1 cellular context compared by ENCODE assay signal in genomic region chr4:122765702-122766352, GRCh38.
TF ChIP-seq lines count a peak whose summit lies in the region.

No MANE protein-coding gene starts in this region.

TF ChIP-seq in K562, 482 proteins besides CTCF, POLR2A, EP300 and RAD21 (continued from another document):
- TF ChIP-seq ATF2 (CRISPR knock-in tag; IDR thresholded peaks at IDR 0.05): no peak
- TF ChIP-seq ZNF384 (IDR thresholded peaks at IDR 0.05; ENCODE audit: low read depth, low read length): peak; percentile 45; the same call in 1 of the 2 replicates
- no peak for TF ChIP-seq RB1 (IDR thresholded peaks at IDR 0.05; ENCODE audit: low read depth)
- peak in 1 of 2 experiments; percentile 77; a peak in 2 of 4 replicates for TF ChIP-seq HDAC1 (IDR thresholded peaks at IDR 0.05)
- peak; percentile 23 for TF ChIP-seq TAF1 (IDR thresholded peaks at IDR 0.05; ENCODE audit: control insufficient read depth, extremely low read depth, insufficient read depth, low read length, severe bottlenecking)
- peak; percentile 63 for TF ChIP-seq NCOR1 (IDR thresholded peaks at IDR 0.05)
- TF ChIP-seq JUN (IDR thresholded peaks at IDR 0.05; ENCODE audit: borderline replicate concordance, low read depth, low read length): peak; percentile 44; the same call in 1 of the 2 replicates
- no peak for TF ChIP-seq JUN (CRISPR knock-in tag; IDR thresholded peaks at IDR 0.05; ENCODE audit: borderline replicate concordance)
- peak; percentile 47; the same call in 1 of the 2 replicates for TF ChIP-seq BHLHE40 (IDR thresholded peaks at IDR 0.05; ENCODE audit: low read length)
- 0 out of 2 replicates have a peak, but pooled peaks have one; percentile 27 for TF ChIP-seq ZNF592 (IDR thresholded peaks at IDR 0.05)
- no peak for TF ChIP-seq NR2C2 (CRISPR knock-in tag; IDR thresholded peaks at IDR 0.05)
- 0 out of 2 replicates have a peak, but pooled peaks have one; percentile 5 for TF ChIP-seq NR2C2 (tag; IDR thresholded peaks at IDR 0.05)
- peak; percentile 82 for TF ChIP-seq FOSL1 (tag; conservative IDR thresholded peaks at IDR 0.05)
- TF ChIP-seq SMARCA4 (IDR thresholded peaks at IDR 0.05): peak; percentile 84
- peak; percentile 51; the same call in 1 of the 2 replicates for TF ChIP-seq MTA2 (IDR thresholded peaks at IDR 0.05; ENCODE audit: low read depth)
- 0 out of 2 replicates have a peak, but pooled peaks have one; percentile 27 for TF ChIP-seq PML (IDR thresholded peaks at IDR 0.05; ENCODE audit: low read length)
- TF ChIP-seq SMARCE1 (IDR thresholded peaks at IDR 0.05): peak; percentile 80; the same call in 1 of the 2 replicates
- peak; percentile 67; the same call in 1 of the 2 replicates for TF ChIP-seq TAL1 (IDR thresholded peaks at IDR 0.05)
- 0 out of 2 replicates have a peak, but pooled peaks have one; percentile 42 for TF ChIP-seq BACH1 (tag; IDR thresholded peaks at IDR 0.05)
- TF ChIP-seq MEIS2 (IDR thresholded peaks at IDR 0.05; ENCODE audit: partially characterized antibody): no peak
- TF ChIP-seq IRF1 (CRISPR knock-in tag; IDR thresholded peaks at IDR 0.05; ENCODE audit: borderline replicate concordance): no peak
- TF ChIP-seq NFIC (IDR thresholded peaks at IDR 0.05): peak; percentile 30; the same call in 1 of the 2 replicates
- peak; percentile 42; the same call in 1 of the 2 replicates for TF ChIP-seq C11orf30 (IDR thresholded peaks at IDR 0.05; ENCODE audit: low read depth)
- TF ChIP-seq POLR2AphosphoS5 (IDR thresholded peaks at IDR 0.05; ENCODE audit: control insufficient read depth, insufficient read depth, low read depth, low read length): peak; percentile 49; the same call in 1 of the 2 replicates
- TF ChIP-seq JUND (IDR thresholded peaks at IDR 0.05; ENCODE audit: borderline replicate concordance, low read depth, low read length): peak; percentile 83
- TF ChIP-seq JUND (tag; IDR thresholded peaks at IDR 0.05; ENCODE audit: borderline replicate concordance, low read depth, low read length): peak; percentile 49; the same call in 1 of the 3 replicates
- no peak for TF ChIP-seq USF1 (CRISPR knock-in tag; IDR thresholded peaks at IDR 0.05)
- no peak for TF ChIP-seq KAT7 (CRISPR knock-in tag; IDR thresholded peaks at IDR 0.05; ENCODE audit: borderline replicate concordance)
- TF ChIP-seq NFE2 (IDR thresholded peaks at IDR 0.05; ENCODE audit: low read depth): peak; percentile 72
- peak; percentile 83 for TF ChIP-seq RFX1 (IDR thresholded peaks at IDR 0.05)
- TF ChIP-seq TRIM24 (IDR thresholded peaks at IDR 0.05): peak in 1 of 2 experiments; percentile 41; a peak in 2 of 4 replicates
- peak; percentile 23; the same call in 1 of the 2 replicates for TF ChIP-seq ZNF316 (IDR thresholded peaks at IDR 0.05)
- TF ChIP-seq ASH1L (IDR thresholded peaks at IDR 0.05; ENCODE audit: borderline replicate concordance, low read depth, partially characterized antibody): no peak
- TF ChIP-seq ADNP (tag; IDR thresholded peaks at IDR 0.05): peak; percentile 15; the same call in 1 of the 2 replicates
- peak; percentile 85 for TF ChIP-seq CBFA2T3 (IDR thresholded peaks at IDR 0.05)
- peak; percentile 26; the same call in 1 of the 2 replicates for TF ChIP-seq ZNF395 (CRISPR knock-in tag; IDR thresholded peaks at IDR 0.05)
- peak; percentile 31 for TF ChIP-seq MAFG (tag; conservative IDR thresholded peaks at IDR 0.05)
- TF ChIP-seq TEAD4 (IDR thresholded peaks at IDR 0.05; ENCODE audit: low read length): peak; percentile 70
- TF ChIP-seq TEAD4 (CRISPR knock-in tag; IDR thresholded peaks at IDR 0.05; ENCODE audit: borderline replicate concordance): no peak
- peak; percentile 43; the same call in 1 of the 2 replicates for TF ChIP-seq STAT5A (IDR thresholded peaks at IDR 0.05; ENCODE audit: borderline replicate concordance, low read length)
- peak; percentile 73 for TF ChIP-seq ATF3 (IDR thresholded peaks at IDR 0.05)
- TF ChIP-seq ATF3 (CRISPR knock-in tag; conservative IDR thresholded peaks at IDR 0.05): no peak
